In genomic region chr14:64937176-64937820, GRCh38 we compare ENCODE assay signal across 13 cellular contexts. TPM values are rescaled to one million over a fixed set of nuclear protein-coding genes. Genes with fewer than 3 reads are reported as not detected.
DNase-seq lines count a peak whose midpoint lies in the region; ATAC-seq, FAIRE-seq and TF ChIP-seq lines count a peak whose summit lies in the region.
"Had no signal": no experiment of that assay in that cellular context is flagged by ENCODE, and none has a peak within 500 bp of the region (broad histone marks: within the 10 kb centered on the region; RNA-seq: fewer than 3 reads in every experiment).

No MANE protein-coding gene starts in this region.

- peaks cover 4 to 9% of the 10 kb centered on the region in 2 experiments; a peak in 4 of 5 replicates for H3K36me3 ChIP-seq in HepG2 (replicated peaks in 1 of 2; ENCODE audit: control insufficient read depth in 1 of 2, insufficient read depth in 2 of 2, low read length in 2 of 2)
- H3K36me3 ChIP-seq in right lobe of liver = peaks cover 0 to 46% (median 9%) of the 10 kb centered on the region in 4 donors
- peaks cover 0 to 3% of the 10 kb centered on the region in 2 donors for H3K36me3 ChIP-seq in body of pancreas (replicated peaks in 1 of 2; ENCODE audit: insufficient read depth in 1 of 2, low read depth in 2 of 2)

- peak overlapping the region; percentile 29 for H3K4me3 Mint-ChIP-seq in type B pancreatic cell

- H3K27ac ChIP-seq in HepG2 (ENCODE audit: extremely low read length, insufficient read depth, low read length) (peak overlapping the region; percentile 0), right lobe of liver (peak overlapping the region in 1 of 3 donors; percentile 61), body of pancreas (peak overlapping the region in 3 of 4 donors; percentile 63 to 77 (median 70))
- H3K27ac ChIP-seq: HL-60, vagina had no signal

- FAIRE-seq in HepG2 (lab: Jason Lieb, UNC) (no peak), GM12891 (lab: Jason Lieb, UNC) (no peak)

- CTCF ChIA-PET in HepG2 (lab: Yijun Ruan, JAX; ENCODE audit: low intra/inter-chr PET ratio, low total read pairs) = interaction anchor here (1.3 kb wide), 1 partner anchor 114 kb away, joined by 3 read pairs; no protein-coding TSS in a partner anchor

- BruUV-seq in HepG2 (replicated peaks; lab: Mats Ljungman, UMichigan) = no TSS peak

- no peaks in the 10 kb centered on the region for H3K27me3 Mint-ChIP-seq in type B pancreatic cell

- H3K27me3 ChIP-seq in HepG2 (ENCODE audit: control insufficient read depth in 1 of 2, insufficient read depth in 2 of 2, low read length in 2 of 2) (no peaks in the 10 kb centered on the region; a peak in 1 of 5 replicates), right lobe of liver (no peaks in the 10 kb centered on the region), body of pancreas (no peaks in the 10 kb centered on the region)
- H3K27me3 ChIP-seq: vagina had no signal

- H3K4me2 ChIP-seq in HepG2 (ENCODE audit: low read depth, low read length) = no peak overlapping the region

- peaks cover 63% of the 10 kb centered on the region for H3K4me1 ChIP-seq in HepG2 (ENCODE audit: insufficient read depth, low read length)
- H3K4me1 ChIP-seq in right lobe of liver = peaks cover 0 to 34% (median 11%) of the 10 kb centered on the region in 4 donors
- peaks cover 58% of the 10 kb centered on the region for H3K4me1 ChIP-seq in body of pancreas

- H3K4me1 Mint-ChIP-seq in type B pancreatic cell (ENCODE audit: unreplicated experiment) = peaks cover 43% of the 10 kb centered on the region

- H3K36me3 Mint-ChIP-seq in type B pancreatic cell = peaks cover 32% of the 10 kb centered on the region

- H3K9me3 ChIP-seq in HepG2 (ENCODE audit: low read length) = no peaks in the 10 kb centered on the region
- H3K9me3 ChIP-seq in right lobe of liver = no peaks in the 10 kb centered on the region
- H3K9me3 ChIP-seq in body of pancreas = no peaks in the 10 kb centered on the region
- H3K9me3 ChIP-seq: vagina had no signal

- TF ChIP-seq CTCF in HepG2 (CRISPR knock-in tag; IDR thresholded peaks at IDR 0.05) (no peak), right lobe of liver (IDR thresholded peaks at IDR 0.05) (no peak), body of pancreas (IDR thresholded peaks at IDR 0.05) (no peak), type B pancreatic cell (conservative IDR thresholded peaks at IDR 0.05) (no peak)

- intact Hi-C loops in HepG2 (cut with micrococcal nuclease; ENCODE audit: unreplicated experiment) = loop anchor here (10.0 kb wide), 1 partner anchor 232 kb away; the partner anchor contains the start of gene PLEKHG3
- intact Hi-C loops in right lobe of liver (cut with DNase I) = no loop called here
- intact Hi-C loops in body of pancreas (cut with DNase I) = no loop called here

- no peak overlapping the region for H3K4me3 ChIP-seq in HepG2 (replicated peaks in 1 of 3; ENCODE audit: insufficient read depth in 1 of 3, low read depth in 2 of 3, low read length in 3 of 3)
- H3K4me3 ChIP-seq in right lobe of liver = no peak overlapping the region
- H3K4me3 ChIP-seq in body of pancreas = no peak overlapping the region
- H3K4me3 ChIP-seq: vagina had no signal

- 45% methylated on average over 1 of the region's 1 CpG for WGBS in HepG2 (ENCODE audit: low lambda C conversion rate)
- WGBS in right lobe of liver (ENCODE audit: insufficient coverage, low coverage, low lambda C conversion rate, missing lambda C conversion rate) = 40% methylated on average over 1 of the region's 1 CpG
- 0 to 18% methylated on average over 1 of the region's 1 CpG for WGBS in body of pancreas, 2 donors

- peak overlapping the region; percentile 62 for H3K27ac Mint-ChIP-seq in type B pancreatic cell

- no peaks in the 10 kb centered on the region; the same call in 1 of the 2 replicates for H4K20me1 ChIP-seq in HepG2 (ENCODE audit: insufficient read depth, low read length)

- no peak for DNase-seq in HepG2 (ENCODE audit: low spot score)
- no peak for DNase-seq in right lobe of liver
- peak in 2 of 4 donors; percentile 36 to 43 for DNase-seq in body of pancreas
- peak; percentile 49 for DNase-seq in left kidney (ENCODE audit: low read depth, low spot score)
- DNase-seq in type B pancreatic cell (ENCODE audit: extremely low spot score, unreplicated experiment) = no peak
- no peak for DNase-seq in NOMO-1 treated with dmso at 0.1 percent for 144 hours (lab: John Stamatoyannopoulos, UW; ENCODE audit: unreplicated experiment)
- DNase-seq in mucosa of gallbladder (ENCODE audit: low spot score) = no peak
- DNase-seq in GM12891 (ENCODE audit: insufficient read length, low spot score) = no peak
- DNase-seq: MV-4-11, SHP77 treated with DMSO at 0.1 percent for 48 hours had no signal

- no peaks in the 10 kb centered on the region for H3K9me3 Mint-ChIP-seq in type B pancreatic cell

- no peak for TF ChIP-seq RAD21 in HepG2 (CRISPR knock-in tag; IDR thresholded peaks at IDR 0.05)

- H2AFZ ChIP-seq in HepG2 (ENCODE audit: low read length) = no peak overlapping the region

- TF ChIP-seq POLR2A in HepG2 (IDR thresholded peaks at IDR 0.05; ENCODE audit: insufficient read depth in 1 of 2, low read depth in 2 of 2, low read length in 2 of 2) = no peak
- TF ChIP-seq POLR2A in right lobe of liver (IDR thresholded peaks at IDR 0.05) = no peak
- TF ChIP-seq POLR2A in body of pancreas (IDR thresholded peaks at IDR 0.05) = no peak
- TF ChIP-seq POLR2A in GM12891 (IDR thresholded peaks at IDR 0.05; ENCODE audit: low read depth, low read length) = no peak

- ATAC-seq in HepG2 (no peak), right lobe of liver (no peak), body of pancreas (no peak)
- ATAC-seq: activated CD4-positive, CD25-positive, alpha-beta regulatory T cell treated with anti-CD3 and anti-CD28 coated beads, Interleukin-2, amount 50 U/mL, for 24 hours had no signal

- in situ Hi-C loops in HepG2 (cut with HindIII; ENCODE audit: extremely low pct_ligation_motif_present, low pct_unique_long_range_greater_than_20kb) = no loop called here

- H3K9ac ChIP-seq in HepG2 (ENCODE audit: insufficient read depth, low read depth, low read length) = no peak overlapping the region

- POLR2A ChIA-PET in HepG2 (lab: Yijun Ruan, JAX) = interaction anchor here (1.2 kb wide), 1 partner anchor 49 kb away, joined by 4 read pairs; the partner anchor contains the start of gene FNTB

- peaks cover 23% of the 10 kb centered on the region for H3K79me2 ChIP-seq in HepG2 (ENCODE audit: insufficient read depth, low read length)

- TF ChIP-seq EP300 in HepG2 (IDR thresholded peaks at IDR 0.05; ENCODE audit: low read depth in 2 of 2, low read length in 2 of 2) = no peak
- no peak for TF ChIP-seq EP300 in HepG2 (CRISPR knock-in tag; IDR thresholded peaks at IDR 0.05; ENCODE audit: borderline replicate concordance)

RNA-seq across cellular contexts. Expression of gene GPX2, which starts 5.2 kb away (rescaled TPM):
- total RNA-seq in HepG2 (2016; rRNA removed; fragmentation: Illumina TruSeq; extraction: Trizol) (674 and 839 TPM in 2 replicates), right lobe of liver (1,000 to 10,000 TPM in 1 of 6 experiments, 100 to 1,000 TPM in 5; 248 to 1,113 (median 341) TPM), body of pancreas (10 to 100 TPM; 14.3 to 26.7 TPM), type B pancreatic cell (ENCODE audit: low replicate concordance) (39.2 and 69.7 TPM in 2 replicates), mucosa of gallbladder (617 TPM)
- total RNA-seq in HepG2 (2016; cell fraction: cytosol; rRNA removed; fragmentation: Illumina TruSeq; extraction: Trizol; ENCODE audit: low read depth) = 242 and 256 TPM in 2 replicates
- 663 and 874 TPM in 2 replicates for total RNA-seq in HepG2 (2016; cell fraction: insoluble cytoplasmic fraction; rRNA removed; fragmentation: Illumina TruSeq; extraction: Trizol)
- total RNA-seq in HepG2 (2016; cell fraction: membrane; rRNA removed; fragmentation: Illumina TruSeq; extraction: Trizol) = 629 and 636 TPM in 2 replicates
- total RNA-seq in HepG2 (2016; cell fraction: nucleus; rRNA removed; fragmentation: Illumina TruSeq; extraction: Trizol) = 227 and 238 TPM in 2 replicates
- polyA plus RNA-seq in HepG2 (2011; rRNA removed) = 417 and 526 TPM in 2 replicates
- polyA plus RNA-seq in HepG2 (2011; cell fraction: cytosol; rRNA removed) = 451 and 581 TPM in 2 replicates
- 112 and 118 TPM in 2 replicates for polyA plus RNA-seq in HepG2 (2011; cell fraction: nucleus; rRNA removed)
- polyA plus RNA-seq in HepG2 (2012) = 77.6 and 217 TPM in 2 replicates
- polyA plus RNA-seq in HepG2 (2016; cell fraction: cytosol; fragmentation: Illumina TruSeq; extraction: Trizol; ENCODE audit: low read depth) = 401 and 422 TPM in 2 replicates
- polyA plus RNA-seq in HepG2 (2016; cell fraction: insoluble cytoplasmic fraction; fragmentation: Illumina TruSeq; extraction: Trizol; ENCODE audit: low read depth) = 1,459 and 1,539 TPM in 2 replicates
- 928 and 1,086 TPM in 2 replicates for polyA plus RNA-seq in HepG2 (2016; cell fraction: membrane; fragmentation: Illumina TruSeq; extraction: Trizol; ENCODE audit: low read depth)
- 560 and 646 TPM in 2 replicates for polyA plus RNA-seq in HepG2 (2016; cell fraction: nucleus; fragmentation: Illumina TruSeq; extraction: Trizol; ENCODE audit: insufficient read depth, low read depth)
- polyA minus RNA-seq in HepG2 (2011; rRNA and poly(A)+ RNA removed; ENCODE audit: low replicate concordance) = 0.26 and 308 TPM in 2 replicates
- 48.7 and 61.2 TPM in 2 replicates for polyA minus RNA-seq in HepG2 (2011; cell fraction: cytosol; rRNA and poly(A)+ RNA removed)
- polyA minus RNA-seq in HepG2 (2011; cell fraction: nucleus; rRNA and poly(A)+ RNA removed) = 37.3 and 43.0 TPM in 2 replicates
- polyA plus RNA-seq in GM12891 (2012; ENCODE audit: low read depth, missing spikeins) = not detected

RNA-seq across cellular contexts. Expression of gene CHURC1, which starts 23.0 kb away (rescaled TPM):
- 72.1 and 74.4 TPM in 2 replicates for total RNA-seq in HepG2 (2016; rRNA removed; fragmentation: Illumina TruSeq; extraction: Trizol)
- total RNA-seq in HepG2 (2016; cell fraction: cytosol; rRNA removed; fragmentation: Illumina TruSeq; extraction: Trizol; ENCODE audit: low read depth) = 16.5 and 18.5 TPM in 2 replicates
- total RNA-seq in HepG2 (2016; cell fraction: insoluble cytoplasmic fraction; rRNA removed; fragmentation: Illumina TruSeq; extraction: Trizol) = 75.0 and 76.5 TPM in 2 replicates
- total RNA-seq in HepG2 (2016; cell fraction: membrane; rRNA removed; fragmentation: Illumina TruSeq; extraction: Trizol) = 23.3 and 30.6 TPM in 2 replicates
- total RNA-seq in HepG2 (2016; cell fraction: nucleus; rRNA removed; fragmentation: Illumina TruSeq; extraction: Trizol) = 35.7 and 40.9 TPM in 2 replicates
- polyA plus RNA-seq in HepG2 (2011; rRNA removed) = 35.8 and 41.1 TPM in 2 replicates
- 27.6 and 35.9 TPM in 2 replicates for polyA plus RNA-seq in HepG2 (2011; cell fraction: cytosol; rRNA removed)
- polyA plus RNA-seq in HepG2 (2011; cell fraction: nucleus; rRNA removed) = 20.8 and 25.4 TPM in 2 replicates
- 23.0 and 52.4 TPM in 2 replicates for polyA plus RNA-seq in HepG2 (2012)
- polyA plus RNA-seq in HepG2 (2016; cell fraction: cytosol; fragmentation: Illumina TruSeq; extraction: Trizol; ENCODE audit: low read depth) = 22.9 and 25.5 TPM in 2 replicates
- 67.0 and 70.3 TPM in 2 replicates for polyA plus RNA-seq in HepG2 (2016; cell fraction: insoluble cytoplasmic fraction; fragmentation: Illumina TruSeq; extraction: Trizol; ENCODE audit: low read depth)
- polyA plus RNA-seq in HepG2 (2016; cell fraction: membrane; fragmentation: Illumina TruSeq; extraction: Trizol; ENCODE audit: low read depth) = 24.8 and 25.8 TPM in 2 replicates
- polyA plus RNA-seq in HepG2 (2016; cell fraction: nucleus; fragmentation: Illumina TruSeq; extraction: Trizol; ENCODE audit: insufficient read depth, low read depth) = 44.4 and 74.3 TPM in 2 replicates
- 6.9 and 33.8 TPM in 2 replicates for polyA minus RNA-seq in HepG2 (2011; rRNA and poly(A)+ RNA removed; ENCODE audit: low replicate concordance)
- 9.8 and 13.8 TPM in 2 replicates for polyA minus RNA-seq in HepG2 (2011; cell fraction: cytosol; rRNA and poly(A)+ RNA removed)
- polyA minus RNA-seq in HepG2 (2011; cell fraction: nucleus; rRNA and poly(A)+ RNA removed) = 40.3 and 42.6 TPM in 2 replicates
- total RNA-seq in right lobe of liver = 10 to 100 TPM; 28.2 to 55.2 (median 37.1) TPM
- total RNA-seq in body of pancreas = 10 to 100 TPM; 29.1 to 43.2 TPM
- 40.0 and 45.3 TPM in 2 replicates for total RNA-seq in type B pancreatic cell (ENCODE audit: low replicate concordance)
- 58.7 TPM for total RNA-seq in mucosa of gallbladder
- polyA plus RNA-seq in GM12891 (2012; ENCODE audit: low read depth, missing spikeins) = 60.3 TPM

RNA-seq across cellular contexts. Expression of gene RAB15, which starts 34.8 kb away (rescaled TPM):
- 17.2 and 18.5 TPM in 2 replicates for total RNA-seq in HepG2 (2016; rRNA removed; fragmentation: Illumina TruSeq; extraction: Trizol)
- 10.0 and 10.2 TPM in 2 replicates for total RNA-seq in HepG2 (2016; cell fraction: cytosol; rRNA removed; fragmentation: Illumina TruSeq; extraction: Trizol; ENCODE audit: low read depth)
- total RNA-seq in HepG2 (2016; cell fraction: insoluble cytoplasmic fraction; rRNA removed; fragmentation: Illumina TruSeq; extraction: Trizol) = 15.0 and 19.2 TPM in 2 replicates
- 28.0 and 32.7 TPM in 2 replicates for total RNA-seq in HepG2 (2016; cell fraction: membrane; rRNA removed; fragmentation: Illumina TruSeq; extraction: Trizol)
- total RNA-seq in HepG2 (2016; cell fraction: nucleus; rRNA removed; fragmentation: Illumina TruSeq; extraction: Trizol) = 13.3 and 15.6 TPM in 2 replicates
- 7.4 and 12.3 TPM in 2 replicates for polyA plus RNA-seq in HepG2 (2011; rRNA removed)
- 6.2 and 7.5 TPM in 2 replicates for polyA plus RNA-seq in HepG2 (2011; cell fraction: cytosol; rRNA removed)
- 33.9 and 49.5 TPM in 2 replicates for polyA plus RNA-seq in HepG2 (2011; cell fraction: nucleus; rRNA removed)
- 3.6 and 9.1 TPM in 2 replicates for polyA plus RNA-seq in HepG2 (2012)
- 12.4 and 12.5 TPM in 2 replicates for polyA plus RNA-seq in HepG2 (2016; cell fraction: cytosol; fragmentation: Illumina TruSeq; extraction: Trizol; ENCODE audit: low read depth)
- 18.7 and 21.4 TPM in 2 replicates for polyA plus RNA-seq in HepG2 (2016; cell fraction: insoluble cytoplasmic fraction; fragmentation: Illumina TruSeq; extraction: Trizol; ENCODE audit: low read depth)
- 29.3 and 32.2 TPM in 2 replicates for polyA plus RNA-seq in HepG2 (2016; cell fraction: membrane; fragmentation: Illumina TruSeq; extraction: Trizol; ENCODE audit: low read depth)
- 31.6 and 35.1 TPM in 2 replicates for polyA plus RNA-seq in HepG2 (2016; cell fraction: nucleus; fragmentation: Illumina TruSeq; extraction: Trizol; ENCODE audit: insufficient read depth, low read depth)
- polyA minus RNA-seq in HepG2 (2011; rRNA and poly(A)+ RNA removed; ENCODE audit: low replicate concordance) = 8.7 TPM in 1 of 2 replicates, not detected in the other
- polyA minus RNA-seq in HepG2 (2011; cell fraction: cytosol; rRNA and poly(A)+ RNA removed) = 2.2 and 3.1 TPM in 2 replicates
- 4.0 and 8.6 TPM in 2 replicates for polyA minus RNA-seq in HepG2 (2011; cell fraction: nucleus; rRNA and poly(A)+ RNA removed)
- 10 to 100 TPM in 2 of 6 experiments, 1 to 10 TPM in 4; 6.5 to 13.8 (median 9.0) TPM for total RNA-seq in right lobe of liver
- total RNA-seq in body of pancreas = 10 to 100 TPM; 10.1 to 19.8 TPM
- 31.4 and 55.6 TPM in 2 replicates for total RNA-seq in type B pancreatic cell (ENCODE audit: low replicate concordance)
- total RNA-seq in mucosa of gallbladder = 16.5 TPM
- 6.7 TPM for polyA plus RNA-seq in GM12891 (2012; ENCODE audit: low read depth, missing spikeins)

RNA-seq across cellular contexts. Expression of gene FNTB, which starts 49.4 kb away (rescaled TPM):
- total RNA-seq in HepG2 (2016; rRNA removed; fragmentation: Illumina TruSeq; extraction: Trizol) = 28.5 and 35.1 TPM in 2 replicates
- 4.9 and 5.9 TPM in 2 replicates for total RNA-seq in HepG2 (2016; cell fraction: cytosol; rRNA removed; fragmentation: Illumina TruSeq; extraction: Trizol; ENCODE audit: low read depth)
- 26.2 and 34.3 TPM in 2 replicates for total RNA-seq in HepG2 (2016; cell fraction: insoluble cytoplasmic fraction; rRNA removed; fragmentation: Illumina TruSeq; extraction: Trizol)
- total RNA-seq in HepG2 (2016; cell fraction: membrane; rRNA removed; fragmentation: Illumina TruSeq; extraction: Trizol) = 13.9 and 14.8 TPM in 2 replicates
- total RNA-seq in HepG2 (2016; cell fraction: nucleus; rRNA removed; fragmentation: Illumina TruSeq; extraction: Trizol) = 23.0 and 24.4 TPM in 2 replicates
- 23.6 and 25.5 TPM in 2 replicates for polyA plus RNA-seq in HepG2 (2011; rRNA removed)
- polyA plus RNA-seq in HepG2 (2011; cell fraction: cytosol; rRNA removed) = 24.0 and 26.1 TPM in 2 replicates
- 23.4 and 27.7 TPM in 2 replicates for polyA plus RNA-seq in HepG2 (2011; cell fraction: nucleus; rRNA removed)
- 13.7 TPM in 2 replicates for polyA plus RNA-seq in HepG2 (2012)
- 4.0 and 4.6 TPM in 2 replicates for polyA plus RNA-seq in HepG2 (2016; cell fraction: cytosol; fragmentation: Illumina TruSeq; extraction: Trizol; ENCODE audit: low read depth)
- polyA plus RNA-seq in HepG2 (2016; cell fraction: insoluble cytoplasmic fraction; fragmentation: Illumina TruSeq; extraction: Trizol; ENCODE audit: low read depth) = 33.7 and 37.5 TPM in 2 replicates
- 7.5 and 8.8 TPM in 2 replicates for polyA plus RNA-seq in HepG2 (2016; cell fraction: membrane; fragmentation: Illumina TruSeq; extraction: Trizol; ENCODE audit: low read depth)
- 23.4 and 28.9 TPM in 2 replicates for polyA plus RNA-seq in HepG2 (2016; cell fraction: nucleus; fragmentation: Illumina TruSeq; extraction: Trizol; ENCODE audit: insufficient read depth, low read depth)
- 79.0 and 79.6 TPM in 2 replicates for polyA minus RNA-seq in HepG2 (2011; rRNA and poly(A)+ RNA removed; ENCODE audit: low replicate concordance)
- polyA minus RNA-seq in HepG2 (2011; cell fraction: cytosol; rRNA and poly(A)+ RNA removed) = 23.7 and 24.0 TPM in 2 replicates
- 29.1 and 37.9 TPM in 2 replicates for polyA minus RNA-seq in HepG2 (2011; cell fraction: nucleus; rRNA and poly(A)+ RNA removed)
- 10 to 100 TPM in 2 of 6 experiments, 1 to 10 TPM in 4; 6.1 to 19.2 (median 9.0) TPM for total RNA-seq in right lobe of liver
- total RNA-seq in body of pancreas = 1 to 10 TPM; 6.7 to 8.6 TPM
- 30.1 and 31.2 TPM in 2 replicates for total RNA-seq in type B pancreatic cell (ENCODE audit: low replicate concordance)
- total RNA-seq in mucosa of gallbladder = 16.7 TPM
- polyA plus RNA-seq in GM12891 (2012; ENCODE audit: low read depth, missing spikeins) = 11.1 TPM

RNA-seq across cellular contexts. Expression of gene SPTB, which starts 57.6 kb away (rescaled TPM):
- total RNA-seq in HepG2 (2016; rRNA removed; fragmentation: Illumina TruSeq; extraction: Trizol) = 0.02 TPM in 1 of 2 replicates, not detected in the other
- total RNA-seq in HepG2 (2016; cell fraction: cytosol; rRNA removed; fragmentation: Illumina TruSeq; extraction: Trizol; ENCODE audit: low read depth) = not detected in 2 replicates
- 0.02 TPM in 1 of 2 replicates, not detected in the other for total RNA-seq in HepG2 (2016; cell fraction: insoluble cytoplasmic fraction; rRNA removed; fragmentation: Illumina TruSeq; extraction: Trizol)
- total RNA-seq in HepG2 (2016; cell fraction: membrane; rRNA removed; fragmentation: Illumina TruSeq; extraction: Trizol) = not detected in 2 replicates
- not detected in 2 replicates for total RNA-seq in HepG2 (2016; cell fraction: nucleus; rRNA removed; fragmentation: Illumina TruSeq; extraction: Trizol)
- polyA plus RNA-seq in HepG2 (2011; rRNA removed) = 0.01 TPM in 1 of 2 replicates, not detected in the other
- not detected in 2 replicates for polyA plus RNA-seq in HepG2 (2011; cell fraction: cytosol; rRNA removed)
- not detected in 2 replicates for polyA plus RNA-seq in HepG2 (2011; cell fraction: nucleus; rRNA removed)
- not detected in 2 replicates for polyA plus RNA-seq in HepG2 (2012)
- polyA plus RNA-seq in HepG2 (2016; cell fraction: cytosol; fragmentation: Illumina TruSeq; extraction: Trizol; ENCODE audit: low read depth) = not detected in 2 replicates
- polyA plus RNA-seq in HepG2 (2016; cell fraction: insoluble cytoplasmic fraction; fragmentation: Illumina TruSeq; extraction: Trizol; ENCODE audit: low read depth) = not detected in 2 replicates
- polyA plus RNA-seq in HepG2 (2016; cell fraction: membrane; fragmentation: Illumina TruSeq; extraction: Trizol; ENCODE audit: low read depth) = not detected in 2 replicates
- not detected in 2 replicates for polyA plus RNA-seq in HepG2 (2016; cell fraction: nucleus; fragmentation: Illumina TruSeq; extraction: Trizol; ENCODE audit: insufficient read depth, low read depth)
- 0.28 TPM in 1 of 2 replicates, not detected in the other for polyA minus RNA-seq in HepG2 (2011; rRNA and poly(A)+ RNA removed; ENCODE audit: low replicate concordance)
- not detected in 2 replicates for polyA minus RNA-seq in HepG2 (2011; cell fraction: cytosol; rRNA and poly(A)+ RNA removed)
- polyA minus RNA-seq in HepG2 (2011; cell fraction: nucleus; rRNA and poly(A)+ RNA removed) = not detected in 2 replicates
- total RNA-seq in right lobe of liver = 1 to 10 TPM in 1 of 6 experiments, under 1 TPM in 5; 0.12 to 2.4 (median 0.72) TPM
- 1 to 10 TPM; 3.4 to 8.6 TPM for total RNA-seq in body of pancreas
- total RNA-seq in type B pancreatic cell (ENCODE audit: low replicate concordance) = 3.8 and 5.0 TPM in 2 replicates
- total RNA-seq in mucosa of gallbladder = 3.1 TPM
- polyA plus RNA-seq in GM12891 (2012; ENCODE audit: low read depth, missing spikeins) = 0.09 TPM
